Comparison of ENCODE assay signal across 9 cellular contexts in genomic region chr11:29343465-29344333, GRCh38.
DNase-seq lines count a peak whose midpoint lies in the region; ATAC-seq and TF ChIP-seq lines count a peak whose summit lies in the region.
"Had no signal": no experiment of that assay in that cellular context is flagged by ENCODE, and none has a peak within 500 bp of the region (broad histone marks: within the 10 kb centered on the region; RNA-seq: fewer than 3 reads in every experiment).

No MANE protein-coding gene starts in this region.

- no TSS peak for BruUV-seq in HCT116 (replicated peaks; lab: Mats Ljungman, UMichigan)

- intact Hi-C loops in HCT116 (cut with micrococcal nuclease) = no loop called here

- no peaks in the 10 kb centered on the region for H4K20me1 ChIP-seq in HCT116 (ENCODE audit: insufficient read depth)

- peak; percentile 57 for TF ChIP-seq RAD21 in HCT116 (IDR thresholded peaks at IDR 0.05; ENCODE audit: low read depth)

- H3K27me3 ChIP-seq in HCT116 (ENCODE audit: insufficient read depth, low read length) = no peaks in the 10 kb centered on the region

- POLR2A ChIA-PET in HCT116 (lab: Charles Lee) = no interaction called here

- H3K36me3 ChIP-seq in HCT116 (ENCODE audit: control insufficient read depth in 1 of 2, insufficient read depth in 2 of 2, low read length in 2 of 2) = no peaks in the 10 kb centered on the region

- no peaks in the 10 kb centered on the region for H3K36me3 Mint-ChIP-seq in osteocyte (ENCODE audit: unreplicated experiment)

- TF ChIP-seq CTCF in AG09319 (IDR thresholded peaks at IDR 0.05; ENCODE audit: low read depth, low read length) (peak; percentile 87), GM12873 (IDR thresholded peaks at IDR 0.05; ENCODE audit: insufficient read depth, low read depth, low read length, missing control alignments) (peak; percentile 94), HCT116 (IDR thresholded peaks at IDR 0.05 in 2 of 3, conservative IDR thresholded peaks at IDR 0.05 in 1 of 3; ENCODE audit: borderline replicate concordance in 1 of 3, insufficient read depth in 1 of 3, low read depth in 2 of 3, low read length in 2 of 3) (peak; percentile 51 to 98 (median 94); a peak in 5 of 6 replicates), WI38 (IDR thresholded peaks at IDR 0.05; ENCODE audit: low read depth, low read length) (peak; percentile 78), fibroblast of pulmonary artery (IDR thresholded peaks at IDR 0.05; ENCODE audit: low read length, missing control alignments) (peak; percentile 100), osteocyte (IDR thresholded peaks at IDR 0.05) (peak; percentile 93)

- no peak overlapping the region for H3K27ac ChIP-seq in HCT116 (ENCODE audit: low read depth, low read length)
- H3K27ac ChIP-seq: skin epidermis had no signal

- RAD21 ChIA-PET in HCT116 (lab: Charles Lee; ENCODE audit: low non-redundant PET in 1 of 2, low total read pairs in 2 of 2, uncharacterized antibody in 2 of 2, unreplicated experiment in 2 of 2) = no interaction called here

- H3K4me1 Mint-ChIP-seq in osteocyte (ENCODE audit: unreplicated experiment) = peaks cover 3% of the 10 kb centered on the region

- H3K4me3 ChIP-seq in HCT116 (replicated peaks in 1 of 2; ENCODE audit: low read depth in 1 of 2, low read length in 2 of 2) = peak overlapping the region in 1 of 2 experiments; percentile 17; a peak in 1 of 4 replicates
- no peak overlapping the region for H3K4me3 ChIP-seq in WI38 (ENCODE audit: low read depth, low read length)
- H3K4me3 ChIP-seq in fibroblast of pulmonary artery (replicated peaks; ENCODE audit: low read depth, low read length) = no peak overlapping the region
- H3K4me3 ChIP-seq: skin epidermis had no signal

- peak overlapping the region; percentile 60 for H3K4me2 ChIP-seq in HCT116 (ENCODE audit: low read length)

- no peaks in the 10 kb centered on the region for H3K9me2 ChIP-seq in HCT116 (ENCODE audit: insufficient read depth)

- no peak for DNase-seq in AG09319 (ENCODE audit: extremely low read depth, low read depth)
- peak; percentile 60 for DNase-seq in HCT116 (ENCODE audit: low read depth, low spot score)
- peak; percentile 48 for DNase-seq in LoVo (ENCODE audit: low spot score)
- DNase-seq in fibroblast of pulmonary artery (ENCODE audit: low read depth) = peak; percentile 71
- peak; percentile 86 for DNase-seq in osteocyte (ENCODE audit: extremely low spot score, unreplicated experiment)
- DNase-seq in mesenteric fat pad (ENCODE audit: low spot score) = no peak

- H3K4me1 ChIP-seq in HCT116 (ENCODE audit: control insufficient read depth in 1 of 2, insufficient read depth in 2 of 2, low read length in 2 of 2) = peaks cover 0 to 5% of the 10 kb centered on the region in 2 experiments; a peak in 1 of 4 replicates

- no peaks in the 10 kb centered on the region for H3K9me3 ChIP-seq in HCT116 (ENCODE audit: control insufficient read depth in 1 of 2, insufficient read depth in 1 of 2, low read depth in 1 of 2, low read length in 2 of 2)

- H3K9ac ChIP-seq in HCT116 (ENCODE audit: low read length) = no peak overlapping the region

- peak overlapping the region; percentile 99 for H2AFZ ChIP-seq in HCT116 (ENCODE audit: low read depth, low read length, poor library complexity, severe bottlenecking)

- peaks cover 44% of the 10 kb centered on the region for H3K27me3 Mint-ChIP-seq in osteocyte (ENCODE audit: unreplicated experiment)

- CTCF ChIA-PET in HCT116 (lab: Charles Lee) = interaction anchor here (0.6 to 1.7 kb wide), 16 partner anchors 9 to 1649 kb away, joined by 3 to 14 read pairs (median 4); no protein-coding TSS in a partner anchor

- TF ChIP-seq POLR2A in HCT116 (IDR thresholded peaks at IDR 0.05; ENCODE audit: borderline replicate concordance, extremely low read depth, insufficient read depth, insufficient read length) = no peak

- peak; percentile 100 for ATAC-seq in HCT116

- no peaks in the 10 kb centered on the region for H3K9me3 Mint-ChIP-seq in osteocyte (ENCODE audit: unreplicated experiment)

- no peak overlapping the region for H3K27ac Mint-ChIP-seq in osteocyte (ENCODE audit: unreplicated experiment)

- no peaks in the 10 kb centered on the region for H3K79me2 ChIP-seq in HCT116 (ENCODE audit: insufficient read depth, low read length)

- no peak overlapping the region for H3K4me3 Mint-ChIP-seq in osteocyte (ENCODE audit: unreplicated experiment)

TF ChIP-seq in HCT116, 20 proteins besides CTCF, POLR2A, EP300 and RAD21:
- TF ChIP-seq SP1 (IDR thresholded peaks at IDR 0.05; ENCODE audit: low read depth) = no peak
- TF ChIP-seq ZBTB33 (IDR thresholded peaks at IDR 0.05; ENCODE audit: extremely low read depth, insufficient replicate concordance, low read length) = no peak
- TF ChIP-seq EGR1 (IDR thresholded peaks at IDR 0.05; ENCODE audit: low read depth) = no peak
- no peak for TF ChIP-seq YY1 (IDR thresholded peaks at IDR 0.05; ENCODE audit: extremely low read depth, insufficient replicate concordance, low read depth, low read length)
- no peak for TF ChIP-seq MAX (IDR thresholded peaks at IDR 0.05)
- TF ChIP-seq ATF3 (IDR thresholded peaks at IDR 0.05) = no peak
- TF ChIP-seq ELF1 (IDR thresholded peaks at IDR 0.05; ENCODE audit: borderline replicate concordance, low read depth) = no peak
- no peak for TF ChIP-seq CBX3 (IDR thresholded peaks at IDR 0.05; ENCODE audit: low read depth)
- TF ChIP-seq EZH2phosphoT487 (IDR thresholded peaks at IDR 0.05; ENCODE audit: borderline replicate concordance) = no peak

Comparison
In these comparisons a context has a peak if more than half of its experiments do, and no peak if none do; other contexts are left out.
1. DNase-seq: peak in HCT116 (single experiment), LoVo (single experiment), fibroblast of pulmonary artery (single experiment) and osteocyte (single experiment); none in AG09319 (single experiment) and mesenteric fat pad (single experiment).
2. Peak in every context shown above with its lines, with median percentiles within 50 percentile points of each other: CTCF ChIP-seq.